ENCODE assay signal across 25 cellular contexts in genomic region chr4:38865445-38865844, GRCh38. TPM values are rescaled to one million over a fixed set of nuclear protein-coding genes. Genes with fewer than 3 reads are reported as not detected.
A peak's percentile ranks its signal among the peaks of the same experiment; 100 is the strongest.
DNase-seq lines count a peak whose midpoint lies in the region; ATAC-seq and TF ChIP-seq lines count a peak whose summit lies in the region.
"Had no signal": no experiment of that assay in that cellular context is flagged by ENCODE, and none has a peak within 500 bp of the region (broad histone marks: within the 10 kb centered on the region; RNA-seq: fewer than 3 reads in every experiment).

No MANE protein-coding gene starts in this region.

- H3K27me3 Mint-ChIP-seq in activated naive CD4-positive, alpha-beta T cell treated with anti-CD3 and anti-CD28 coated beads, Interleukin-2, amount 50 U/mL, for 24 hours, result peaks cover 14% of the 10 kb centered on the region
- H3K27me3 Mint-ChIP-seq in type B pancreatic cell, result peaks cover 18% of the 10 kb centered on the region

- no peaks in the 10 kb centered on the region for H3K36me3 Mint-ChIP-seq in activated naive CD4-positive, alpha-beta T cell treated with anti-CD3 and anti-CD28 coated beads, Interleukin-2, amount 50 U/mL, for 24 hours
- H3K36me3 Mint-ChIP-seq in type B pancreatic cell, result peaks cover 4% of the 10 kb centered on the region

- H3K4me3 Mint-ChIP-seq in activated naive CD4-positive, alpha-beta T cell treated with anti-CD3 and anti-CD28 coated beads, Interleukin-2, amount 50 U/mL, for 24 hours, result peak overlapping the region; percentile 58
- peak overlapping the region; percentile 61 for H3K4me3 Mint-ChIP-seq in type B pancreatic cell
- H3K4me3 Mint-ChIP-seq: activated CD4-positive, alpha-beta T cell treated with anti-CD3 and anti-CD28 coated beads, Interleukin-2, amount 10 ng/mL, durations not matched to agents 7 days and 5 days; activated naive CD4-positive, alpha-beta T cell treated with anti-CD3 and anti-CD28 coated beads for 36 hours; T-helper 2 cell treated with Interferon-gamma antibody and Interleukin-4, amounts not matched to agents 5 μg/mL and 100 μg/mL, for 36 hours had no signal

- H3K36me3 ChIP-seq in colonic mucosa (no peaks in the 10 kb centered on the region), mucosa of rectum (ENCODE audit: control insufficient read depth in 2 of 2, insufficient read depth in 2 of 2, low read length in 2 of 2) (peaks cover 6 to 8% of the 10 kb centered on the region in 2 donors)
- H3K36me3 ChIP-seq: tibial nerve, WERI-Rb-1 had no signal

- peaks cover 38% of the 10 kb centered on the region for H3K4me1 Mint-ChIP-seq in activated naive CD4-positive, alpha-beta T cell treated with anti-CD3 and anti-CD28 coated beads, Interleukin-2, amount 50 U/mL, for 24 hours
- peaks cover 26% of the 10 kb centered on the region for H3K4me1 Mint-ChIP-seq in type B pancreatic cell (ENCODE audit: unreplicated experiment)

- no peak overlapping the region for H3K4me3 ChIP-seq in colonic mucosa
- peak overlapping the region in 1 of 2 donors; percentile 20 for H3K4me3 ChIP-seq in mucosa of rectum (ENCODE audit: low read length in 2 of 2)
- H3K4me3 ChIP-seq: A549, Peyer's patch, tibial nerve had no signal

- DNase-seq in activated naive CD4-positive, alpha-beta T cell treated with anti-CD3 and anti-CD28 coated beads, Interleukin-2, amount 50 U/mL, for 16 hours, result no peak
- DNase-seq in colonic mucosa (peak; percentile 67), type B pancreatic cell (ENCODE audit: extremely low spot score, unreplicated experiment) (no peak), globus pallidus (ENCODE audit: low spot score) (no peak)
- DNase-seq: activated CD4-positive, alpha-beta T cell treated with anti-CD3 and anti-CD28 coated beads, Interleukin-2, amount 10 ng/mL, durations not matched to agents 7 days and 5 days; activated naive CD4-positive, alpha-beta T cell treated with anti-CD3 and anti-CD28 coated beads for 36 hours; DMS153; effector CD8-positive, alpha-beta T cell; H7; Kasumi-1; kidney; NCI-H1694 treated with DMSO at 0.1 percent for 48 hours; NCI-H510A; nucleus accumbens; SHP77 treated with DMSO at 0.1 percent for 48 hours; stimulated activated CD8-positive, alpha-beta memory T cell treated with anti-CD3 and anti-CD28 coated beads, Interleukin-4, amount 100 ng/mL, for 48 hours; WERI-Rb-1 had no signal

- H3K27me3 ChIP-seq in colonic mucosa (no peaks in the 10 kb centered on the region), mucosa of rectum (ENCODE audit: control insufficient read depth in 2 of 2, insufficient read depth in 2 of 2, low read length in 2 of 2) (no peaks in the 10 kb centered on the region)
- H3K27me3 ChIP-seq: Peyer's patch, tibial nerve had no signal

- H3K9me3 Mint-ChIP-seq in activated naive CD4-positive, alpha-beta T cell treated with anti-CD3 and anti-CD28 coated beads, Interleukin-2, amount 50 U/mL, for 24 hours, result no peaks in the 10 kb centered on the region
- peaks cover 13% of the 10 kb centered on the region for H3K9me3 Mint-ChIP-seq in type B pancreatic cell
- H3K9me3 Mint-ChIP-seq: activated CD4-positive, alpha-beta T cell treated with anti-CD3 and anti-CD28 coated beads, Interleukin-2, amount 10 ng/mL, durations not matched to agents 7 days and 5 days; activated naive CD4-positive, alpha-beta T cell treated with anti-CD3 and anti-CD28 coated beads for 36 hours; T-helper 2 cell treated with Interferon-gamma antibody and Interleukin-4, amounts not matched to agents 5 μg/mL and 100 μg/mL, for 36 hours had no signal

- ATAC-seq in HG03045 (IDR thresholded peaks at IDR 0.05; ENCODE audit: unreplicated experiment) (no peak), HG03571 (IDR thresholded peaks at IDR 0.05; ENCODE audit: unreplicated experiment) (no peak)
- ATAC-seq: A549 had no signal

- H3K4me1 ChIP-seq in colonic mucosa, result no peaks in the 10 kb centered on the region
- peaks cover 10 to 21% of the 10 kb centered on the region in 2 donors for H3K4me1 ChIP-seq in mucosa of rectum (ENCODE audit: control insufficient read depth in 2 of 2, insufficient read depth in 2 of 2, low read length in 2 of 2)

- H3K27ac ChIP-seq in colonic mucosa (peak overlapping the region; percentile 87), mucosa of rectum (ENCODE audit: low read depth in 2 of 2, low read length in 2 of 2) (peak overlapping the region; percentile 78 to 86)
- H3K27ac ChIP-seq: A549, tibial nerve, WERI-Rb-1 had no signal

- no peak for TF ChIP-seq CTCF in colonic mucosa (IDR thresholded peaks at IDR 0.05)
- no peak for TF ChIP-seq CTCF in type B pancreatic cell (conservative IDR thresholded peaks at IDR 0.05)

- H3K9ac ChIP-seq in colonic mucosa (ENCODE audit: low read depth in 2 of 2, low read length in 2 of 2) (no peak overlapping the region), mucosa of rectum (ENCODE audit: low read depth in 1 of 2, low read length in 2 of 2) (peak overlapping the region in 1 of 2 donors; percentile 32)

- H3K27ac Mint-ChIP-seq in activated naive CD4-positive, alpha-beta T cell treated with anti-CD3 and anti-CD28 coated beads, Interleukin-2, amount 50 U/mL, for 24 hours, result peak overlapping the region; percentile 66
- H3K27ac Mint-ChIP-seq in type B pancreatic cell, result no peak overlapping the region
- H3K27ac Mint-ChIP-seq: activated CD4-positive, alpha-beta T cell treated with anti-CD3 and anti-CD28 coated beads, Interleukin-2, amount 10 ng/mL, durations not matched to agents 7 days and 5 days; activated naive CD4-positive, alpha-beta T cell treated with anti-CD3 and anti-CD28 coated beads for 36 hours; T-helper 2 cell treated with Interferon-gamma antibody and Interleukin-4, amounts not matched to agents 5 μg/mL and 100 μg/mL, for 36 hours had no signal

- intact Hi-C loops in colonic mucosa (cut with DNase I), result no loop called here

- H3K9me3 ChIP-seq in colonic mucosa (no peaks in the 10 kb centered on the region), mucosa of rectum (ENCODE audit: control insufficient read depth in 2 of 2, low read length in 2 of 2) (no peaks in the 10 kb centered on the region)
- H3K9me3 ChIP-seq: A549, Peyer's patch, tibial nerve had no signal

RNA-seq across cellular contexts. Expression of gene FAM114A1, which starts 2.2 kb away (rescaled TPM):
- total RNA-seq in colonic mucosa (10 to 100 TPM; 76.3 to 88.3 TPM), type B pancreatic cell (ENCODE audit: low replicate concordance) (33.9 and 54.2 TPM in 2 replicates)

RNA-seq across cellular contexts. Expression of gene TLR6, which starts 8.8 kb away (rescaled TPM):
- total RNA-seq in colonic mucosa (1 to 10 TPM in 1 of 2 donors, under 1 TPM in 1; 0.44 to 2.2 TPM), type B pancreatic cell (ENCODE audit: low replicate concordance) (0.56 and 0.67 TPM in 2 replicates)
- total RNA-seq: H7 had no signal
